In the genomic region with DNA sequence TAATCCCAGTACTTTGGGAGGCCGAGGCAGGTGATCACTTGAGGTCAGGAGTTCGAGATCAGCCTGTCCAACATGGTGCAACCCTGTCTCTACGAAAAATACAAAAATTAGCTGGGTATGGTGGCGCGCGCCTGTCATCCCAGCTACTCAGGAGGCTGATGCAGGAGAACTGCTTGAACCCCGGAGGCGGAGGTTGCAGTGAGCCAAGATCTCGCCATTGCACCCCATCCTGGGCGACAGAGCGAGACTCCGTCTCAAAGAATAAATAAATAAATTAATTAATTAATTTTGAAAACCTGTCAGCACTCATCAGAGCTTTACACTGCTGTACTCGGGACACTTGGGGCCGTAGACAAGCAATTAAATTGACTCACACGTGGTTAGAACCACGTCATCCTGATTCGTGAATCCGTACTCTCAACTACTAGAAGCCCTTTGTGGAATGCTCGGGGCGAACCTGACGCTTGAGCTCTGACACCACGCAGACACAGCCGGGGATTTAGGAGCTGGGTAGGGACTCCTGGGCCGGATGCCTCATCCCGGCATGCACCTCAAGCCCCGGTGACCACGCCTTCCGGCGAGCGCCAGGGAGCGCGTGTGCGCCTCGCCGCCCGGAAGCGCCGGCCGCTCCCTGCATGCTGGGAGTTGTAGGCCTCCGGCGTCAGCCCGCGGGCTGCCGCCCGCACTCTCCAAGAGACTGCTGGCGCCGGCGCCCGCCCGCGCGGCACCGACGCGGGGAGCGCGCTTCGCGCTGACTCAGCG, we compare ENCODE assay signal across 1 cellular context.
TF ChIP-seq lines count a peak whose summit lies in the region.

Gene XPOT, plus strand, starts transcription at position 685 of the 762 bp plus-strand sequence. CDS start 5,644 bp downstream, outside the sequence.

TF ChIP-seq in H1, 55 proteins besides CTCF, POLR2A, EP300 and RAD21:
- TF ChIP-seq TAF1 (IDR thresholded peaks at IDR 0.05; ENCODE audit: low read depth, low read length) (peak; percentile 81), PHF8 (conservative IDR thresholded peaks at IDR 0.05; ENCODE audit: low read depth, low read length) (no peak; the same call in 1 of the 2 replicates), RNF2 (IDR thresholded peaks at IDR 0.05; ENCODE audit: borderline replicate concordance, low read depth, low read length, missing control alignments, poor library complexity, severe bottlenecking) (no peak), KDM1A (IDR thresholded peaks at IDR 0.05; ENCODE audit: borderline replicate concordance, low read length) (no peak), SRF (IDR thresholded peaks at IDR 0.05; ENCODE audit: low read depth, low read length) (0 out of 2 replicates have a peak, but pooled peaks have one; percentile 30), CEBPB (IDR thresholded peaks at IDR 0.05; ENCODE audit: low read depth, low read length) (no peak), POLR2AphosphoS5 (IDR thresholded peaks at IDR 0.05; ENCODE audit: low read depth, low read length) (peak; percentile 72; the same call in 1 of the 2 replicates), BACH1 (IDR thresholded peaks at IDR 0.05; ENCODE audit: low read length) (peak; percentile 61; the same call in 1 of the 2 replicates), CREB1 (IDR thresholded peaks at IDR 0.05) (peak; percentile 90), NRF1 (IDR thresholded peaks at IDR 0.05; ENCODE audit: low read depth, low read length) (no peak), MAFK (IDR thresholded peaks at IDR 0.05; ENCODE audit: low read depth, low read length) (peak; percentile 58; the same call in 1 of the 2 replicates), CBX5 (IDR thresholded peaks at IDR 0.05; ENCODE audit: low read depth, low read length) (no peak), CHD1 (IDR thresholded peaks at IDR 0.05; ENCODE audit: low read depth, low read length) (no peak), RBBP5 (IDR thresholded peaks at IDR 0.05; ENCODE audit: borderline replicate concordance, low read depth, low read length) (no peak), E2F6 (IDR thresholded peaks at IDR 0.05) (peak; percentile 12; the same call in 1 of the 2 replicates), POU5F1 (IDR thresholded peaks at IDR 0.05; ENCODE audit: low read depth, low read length) (no peak), YY1 (IDR thresholded peaks at IDR 0.05; ENCODE audit: low read depth, low read length) (no peak), HDAC6 (IDR thresholded peaks at IDR 0.05; ENCODE audit: low read depth, low read length) (no peak), ZNF274 (IDR thresholded peaks at IDR 0.05; ENCODE audit: borderline replicate concordance, extremely low read depth, low read length) (no peak), TBP (IDR thresholded peaks at IDR 0.05; ENCODE audit: low read depth, low read length) (peak; percentile 73), TAF7 (optimal IDR thresholded peaks at IDR 0.05; ENCODE audit: borderline replicate concordance, low read depth, low read length) (peak; percentile 3), SP1 (IDR thresholded peaks at IDR 0.05; ENCODE audit: low read depth, low read length) (no peak), SIX5 (IDR thresholded peaks at IDR 0.05; ENCODE audit: low read depth, low read length) (peak; percentile 68), SIN3A (conservative IDR thresholded peaks at IDR 0.05 in 1 of 2, IDR thresholded peaks at IDR 0.05 in 1 of 2; ENCODE audit: low read depth in 1 of 2, low read length in 2 of 2) (peak in 1 of 2 experiments; percentile 28; a peak in 1 of 4 replicates), EZH2 (IDR thresholded peaks at IDR 0.05; ENCODE audit: low read depth, low read length, severe bottlenecking) (no peak), TEAD4 (IDR thresholded peaks at IDR 0.05; ENCODE audit: low read depth, low read length) (peak; percentile 28; the same call in 1 of the 2 replicates), NANOG (IDR thresholded peaks at IDR 0.05; ENCODE audit: insufficient read depth, low read depth, low read length, poor library complexity, severe bottlenecking) (no peak), JUND (IDR thresholded peaks at IDR 0.05; ENCODE audit: low read length) (peak; percentile 63; the same call in 1 of the 2 replicates)
- TF ChIP-seq, protein P1, sequence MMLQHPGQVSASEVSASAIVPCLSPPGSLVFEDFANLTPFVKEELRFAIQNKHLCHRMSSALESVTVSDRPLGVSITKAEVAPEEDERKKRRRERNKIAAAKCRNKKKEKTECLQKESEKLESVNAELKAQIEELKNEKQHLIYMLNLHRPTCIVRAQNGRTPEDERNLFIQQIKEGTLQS (IDR thresholded peaks at IDR 0.05; ENCODE audit: insufficient read depth, low read depth, low read length): peak; percentile 55; the same call in 1 of the 2 replicates
- TF ChIP-seq, protein P2, sequence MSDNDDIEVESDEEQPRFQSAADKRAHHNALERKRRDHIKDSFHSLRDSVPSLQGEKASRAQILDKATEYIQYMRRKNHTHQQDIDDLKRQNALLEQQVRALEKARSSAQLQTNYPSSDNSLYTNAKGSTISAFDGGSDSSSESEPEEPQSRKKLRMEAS (IDR thresholded peaks at IDR 0.05): peak; percentile 77
